Comparison of ENCODE assay signal across 25 cellular contexts in the genomic region with DNA sequence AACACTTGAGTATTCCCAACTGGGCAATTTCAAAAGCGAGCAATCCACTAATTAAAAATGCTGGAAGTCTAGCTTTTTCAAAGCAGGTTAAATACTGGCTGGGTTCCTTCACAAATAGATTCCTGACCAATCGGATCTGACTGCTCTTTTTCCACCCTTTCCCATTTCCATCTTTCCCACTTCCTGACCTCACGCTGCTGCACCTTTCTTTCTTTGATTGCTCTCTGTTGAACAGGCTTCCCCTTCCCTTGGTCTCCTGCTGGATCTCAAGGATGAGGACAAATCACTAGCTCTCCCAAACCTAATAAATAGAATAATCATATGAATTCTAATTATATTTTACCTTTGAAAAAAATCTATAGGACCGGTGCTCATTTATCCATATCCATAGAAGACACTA.
"Had no signal": no experiment of that assay in that cellular context is flagged by ENCODE, and none has a peak within 500 bp of the region (broad histone marks: within the 10 kb centered on the region; RNA-seq: fewer than 3 reads in every experiment).

No MANE protein-coding gene starts in this region.

- H3K27me3 Mint-ChIP-seq: brain; stimulated activated memory B cell treated with anti-CD40 and anti-IgM and Interleukin-4, amounts not matched to agents 10 μg/mL and 1 μg/mL and 100 μg/mL, for 72 hours; type B pancreatic cell had no signal

- H3K27me3 ChIP-seq: foreskin keratinocyte, right lobe of liver, testis, vagina had no signal

- DNase-seq: activated CD4-positive, alpha-beta T cell treated with anti-CD3 and anti-CD28 coated beads for 1 hour; activated CD4-positive, alpha-beta T cell treated with anti-CD3 and anti-CD28 coated beads, Interleukin-2, amount 50 U/mL, for 1 hour; activated CD8-positive, alpha-beta T cell treated with anti-CD3 and anti-CD28 coated beads, Interleukin-2, amount 10 ng/mL, durations not matched to agents 7 days and 5 days; activated gamma-delta T cell treated with Interleukin-2 at 50 U/mL for 16 hours; aorta; caudate nucleus; dermis blood vessel endothelial cell; effector CD8-positive, alpha-beta T cell; foreskin keratinocyte; islet precursor cell; left cardiac atrium; nucleus accumbens; posterior cingulate gyrus; right lobe of liver; stimulated activated CD4-positive, alpha-beta T cell treated with anti-CD3 and anti-CD28 coated beads, Interleukin-2, amount 100 ng/mL, for 24 hours; testis had no signal

- H3K4me3 ChIP-seq: right lobe of liver, skin epidermis, testis, vagina had no signal

- H3K4me1 ChIP-seq: foreskin keratinocyte, right lobe of liver, vagina had no signal

- H3K4me3 Mint-ChIP-seq: activated CD8-positive, alpha-beta T cell treated with anti-CD3 and anti-CD28 coated beads, Interleukin-2, amount 10 ng/mL, durations not matched to agents 7 days and 5 days; nephron; stimulated activated memory B cell treated with anti-CD40 and anti-IgM and Interleukin-4, amounts not matched to agents 10 μg/mL and 1 μg/mL and 100 μg/mL, for 72 hours; T-helper 2 cell treated with Interferon-gamma antibody and Interleukin-4, amounts not matched to agents 5 μg/mL and 100 μg/mL, for 36 hours; type B pancreatic cell had no signal

- H3K9me3 ChIP-seq: right lobe of liver, testis, vagina had no signal

- H3K36me3 Mint-ChIP-seq: activated naive CD4-positive, alpha-beta T cell treated with anti-CD3 and anti-CD28 coated beads, Interleukin-2, amount 50 U/mL, for 72 hours; stimulated activated memory B cell treated with anti-CD40 and anti-IgM and Interleukin-4, amounts not matched to agents 10 μg/mL and 1 μg/mL and 100 μg/mL, for 72 hours had no signal

- H3K36me3 ChIP-seq: right lobe of liver, vagina had no signal

- ATAC-seq: activated CD8-positive, alpha-beta T cell treated with anti-CD3 and anti-CD28 coated beads, Interleukin-2, amount 10 ng/mL, durations not matched to agents 7 days and 5 days; activated naive CD4-positive, alpha-beta T cell treated with anti-CD3 and anti-CD28 coated beads, Interleukin-2, amount 50 U/mL, for 72 hours; foreskin keratinocyte; left cardiac atrium; right lobe of liver; stimulated activated memory B cell treated with anti-CD40 and anti-IgM and Interleukin-4, amounts not matched to agents 10 μg/mL and 1 μg/mL and 100 μg/mL, for 72 hours had no signal

- H3K27ac ChIP-seq: foreskin keratinocyte, right lobe of liver, skin epidermis, testis, vagina, VCaP had no signal

- H3K27ac Mint-ChIP-seq: activated CD8-positive, alpha-beta T cell treated with anti-CD3 and anti-CD28 coated beads, Interleukin-2, amount 10 ng/mL, durations not matched to agents 7 days and 5 days; activated naive CD4-positive, alpha-beta T cell treated with anti-CD3 and anti-CD28 coated beads, Interleukin-2, amount 50 U/mL, for 72 hours; stimulated activated memory B cell treated with anti-CD40 and anti-IgM and Interleukin-4, amounts not matched to agents 10 μg/mL and 1 μg/mL and 100 μg/mL, for 72 hours; T-helper 2 cell treated with Interferon-gamma antibody and Interleukin-4, amounts not matched to agents 5 μg/mL and 100 μg/mL, for 36 hours; type B pancreatic cell had no signal
